ENCODE assay signal across 12 cellular contexts in genomic region chr9:93223241-93224180, GRCh38. TPM values are rescaled to one million over a fixed set of nuclear protein-coding genes. Genes with fewer than 3 reads are reported as not detected.
DNase-seq lines count a peak whose midpoint lies in the region; ATAC-seq, FAIRE-seq and TF ChIP-seq lines count a peak whose summit lies in the region.
"Had no signal": no experiment of that assay in that cellular context is flagged by ENCODE, and none has a peak within 500 bp of the region (broad histone marks: within the 10 kb centered on the region; RNA-seq: fewer than 3 reads in every experiment).

No MANE protein-coding gene starts in this region.

- H3K4me2 ChIP-seq in A549 (peak overlapping the region; percentile 75), OCI-LY7 (ENCODE audit: low read length) (no peak overlapping the region)
- H3K4me2 ChIP-seq: neural progenitor cell had no signal

- H3K36me3 ChIP-seq in kidney epithelial cell (ENCODE audit: control insufficient read depth, insufficient read depth, low read length) (no peaks in the 10 kb centered on the region), Peyer's patch (no peaks in the 10 kb centered on the region), OCI-LY7 (ENCODE audit: insufficient read depth, low read length) (no peaks in the 10 kb centered on the region)
- H3K36me3 ChIP-seq: neural progenitor cell, SJCRH30, upper lobe of left lung had no signal

- FAIRE-seq in A549 (lab: Jason Lieb, UNC): no peak

- no peaks in the 10 kb centered on the region for H3K27me3 ChIP-seq in kidney epithelial cell (ENCODE audit: control insufficient read depth, insufficient read depth, low read length)
- H3K27me3 ChIP-seq in Peyer's patch: no peaks in the 10 kb centered on the region
- H3K27me3 ChIP-seq: neural progenitor cell, SJCRH30, upper lobe of left lung had no signal

- no peak for TF ChIP-seq EP300 in A549 (IDR thresholded peaks at IDR 0.05)

- TF ChIP-seq RAD21 in A549 (conservative IDR thresholded peaks at IDR 0.05 in 1 of 2, IDR thresholded peaks at IDR 0.05 in 1 of 2): no peak; a peak in 1 of 5 replicates

- no peaks in the 10 kb centered on the region for H3K36me3 Mint-ChIP-seq in activated naive CD4-positive, alpha-beta T cell treated with anti-CD3 and anti-CD28 coated beads, Interleukin-2, amount 10 ng/mL, durations not matched to agents 7 days and 5 days

- WGBS in A549 (ENCODE audit: missing lambda C conversion rate): 39% methylated on average over 16 of the region's 16 CpGs

- H3K4me3 ChIP-seq in A549: no peak overlapping the region
- no peak overlapping the region for H3K4me3 ChIP-seq in kidney epithelial cell (ENCODE audit: low read depth, low read length)
- H3K4me3 ChIP-seq in Peyer's patch: no peak overlapping the region
- no peak overlapping the region for H3K4me3 ChIP-seq in OCI-LY7 (ENCODE audit: low read depth, low read length, poor library complexity, severe bottlenecking)
- H3K4me3 ChIP-seq: neural progenitor cell, SJCRH30, upper lobe of left lung had no signal

- TF ChIP-seq CTCF in A549 (IDR thresholded peaks at IDR 0.05) (no peak), kidney epithelial cell (IDR thresholded peaks at IDR 0.05; ENCODE audit: insufficient read depth, low read length, poor library complexity, severe bottlenecking) (no peak), Peyer's patch (IDR thresholded peaks at IDR 0.05) (peak in 1 of 6 experiments; percentile 20), OCI-LY7 (conservative IDR thresholded peaks at IDR 0.05; ENCODE audit: low read length) (no peak)

- H3K4me1 ChIP-seq in A549: peaks cover 24% of the 10 kb centered on the region
- H3K4me1 ChIP-seq in Peyer's patch: peaks cover 0 to 44% (median 0%) of the 10 kb centered on the region in 4 donors
- peaks cover 21% of the 10 kb centered on the region for H3K4me1 ChIP-seq in OCI-LY7 (ENCODE audit: insufficient read depth, low read length, poor library complexity, severe bottlenecking)
- H3K4me1 ChIP-seq: SJCRH30 had no signal

- ATAC-seq in A549 (peak; percentile 76 to 90), HG02571 (IDR thresholded peaks at IDR 0.05; ENCODE audit: unreplicated experiment) (no peak)

- CTCF ChIA-PET in A549 (lab: Yijun Ruan, JAX): interaction anchor here (0.6 to 0.9 kb wide), 3 partner anchors 15 to 337 kb away, joined by 3 to 4 read pairs (median 3); no protein-coding TSS in a partner anchor
- CTCF ChIA-PET in activated naive CD4-positive, alpha-beta T cell treated with anti-CD3 and anti-CD28 coated beads, Interleukin-2, amount 10 ng/mL, durations not matched to agents 7 days and 5 days (lab: Charles Lee): no interaction called here
- CTCF ChIA-PET in OCI-LY7 (lab: Charles Lee; ENCODE audit: unreplicated experiment): no interaction called here

- BruUV-seq in OCI-LY7 (replicated peaks; lab: Mats Ljungman, UMichigan): no TSS peak

- no peak overlapping the region for H2AFZ ChIP-seq in OCI-LY7 (ENCODE audit: low read length)
- H2AFZ ChIP-seq: neural progenitor cell had no signal

- H3K79me2 ChIP-seq in OCI-LY7 (ENCODE audit: insufficient read depth, low read depth, low read length): no peaks in the 10 kb centered on the region

- H3K27ac ChIP-seq in A549 (peak overlapping the region; percentile 56 to 82), Peyer's patch (peak overlapping the region in 2 of 4 donors; percentile 39 to 81), OCI-LY7 (ENCODE audit: low read depth, low read length, poor library complexity, severe bottlenecking) (no peak overlapping the region)
- H3K27ac ChIP-seq: neural progenitor cell, SJCRH30, upper lobe of left lung had no signal

- TF ChIP-seq POLR2A in A549 (IDR thresholded peaks at IDR 0.05; ENCODE audit: low read length): no peak
- TF ChIP-seq POLR2A in Peyer's patch (IDR thresholded peaks at IDR 0.05): no peak

- DNase-seq in A549 (ENCODE audit: low read depth in 1 of 2, low spot score in 1 of 2) (peak; percentile 56 to 65), HS-5 (ENCODE audit: low read depth) (peak; percentile 81), astrocyte of the hippocampus (ENCODE audit: low read depth, low spot score) (peak; percentile 94), kidney epithelial cell (ENCODE audit: low read depth) (peak; percentile 32), Peyer's patch (no peak), OCI-LY7 (ENCODE audit: low spot score) (no peak)
- no peak for DNase-seq in activated naive CD4-positive, alpha-beta T cell treated with anti-CD3 and anti-CD28 coated beads, Interleukin-2, amount 10 ng/mL, durations not matched to agents 7 days and 5 days
- DNase-seq: CD8-positive, alpha-beta memory T cell; upper lobe of left lung had no signal

- POLR2A ChIA-PET in A549 (lab: Yijun Ruan, JAX): no interaction called here
- POLR2A ChIA-PET in OCI-LY7 (lab: Charles Lee): no interaction called here

- H3K4me3 Mint-ChIP-seq in activated naive CD4-positive, alpha-beta T cell treated with anti-CD3 and anti-CD28 coated beads, Interleukin-2, amount 10 ng/mL, durations not matched to agents 7 days and 5 days: no peak overlapping the region
- H3K4me3 Mint-ChIP-seq: CD8-positive, alpha-beta memory T cell; neural progenitor cell had no signal

- H3K27ac Mint-ChIP-seq in activated naive CD4-positive, alpha-beta T cell treated with anti-CD3 and anti-CD28 coated beads, Interleukin-2, amount 10 ng/mL, durations not matched to agents 7 days and 5 days: no peak overlapping the region
- H3K27ac Mint-ChIP-seq: neural progenitor cell had no signal

- peaks cover 21% of the 10 kb centered on the region for H3K27me3 Mint-ChIP-seq in activated naive CD4-positive, alpha-beta T cell treated with anti-CD3 and anti-CD28 coated beads, Interleukin-2, amount 10 ng/mL, durations not matched to agents 7 days and 5 days

- no peaks in the 10 kb centered on the region for H4K20me1 ChIP-seq in OCI-LY7 (ENCODE audit: insufficient read depth, low read length)

- intact Hi-C loops in OCI-LY7 (cut with micrococcal nuclease; ENCODE audit: unreplicated experiment): no loop called here

- no peaks in the 10 kb centered on the region for H3K9me3 ChIP-seq in A549
- no peaks in the 10 kb centered on the region for H3K9me3 ChIP-seq in Peyer's patch
- no peaks in the 10 kb centered on the region for H3K9me3 ChIP-seq in OCI-LY7 (ENCODE audit: low read length)
- H3K9me3 ChIP-seq: SJCRH30, upper lobe of left lung had no signal

- H3K9me3 Mint-ChIP-seq in activated naive CD4-positive, alpha-beta T cell treated with anti-CD3 and anti-CD28 coated beads, Interleukin-2, amount 10 ng/mL, durations not matched to agents 7 days and 5 days: no peaks in the 10 kb centered on the region
- H3K9me3 Mint-ChIP-seq: CD8-positive, alpha-beta memory T cell had no signal

- H3K9me2 ChIP-seq in OCI-LY7 (ENCODE audit: insufficient read depth, low read length): no peaks in the 10 kb centered on the region

- H3K4me1 Mint-ChIP-seq in activated naive CD4-positive, alpha-beta T cell treated with anti-CD3 and anti-CD28 coated beads, Interleukin-2, amount 10 ng/mL, durations not matched to agents 7 days and 5 days: no peaks in the 10 kb centered on the region
- H3K4me1 Mint-ChIP-seq: CD8-positive, alpha-beta memory T cell had no signal

TF ChIP-seq in A549, 52 proteins besides CTCF, POLR2A, EP300 and RAD21:
- no peak for TF ChIP-seq MAZ (IDR thresholded peaks at IDR 0.05; ENCODE audit: borderline replicate concordance, low read depth, low read length)
- TF ChIP-seq FOSL2 (IDR thresholded peaks at IDR 0.05): no peak
- no peak for TF ChIP-seq FOSL2 (CRISPR knock-in tag; IDR thresholded peaks at IDR 0.05)
- 0 out of 2 replicates have a peak, but pooled peaks have one; percentile 17 for TF ChIP-seq GATA3 (IDR thresholded peaks at IDR 0.05; ENCODE audit: borderline replicate concordance)
- peak; percentile 35; the same call in 1 of the 2 replicates for TF ChIP-seq MAX (IDR thresholded peaks at IDR 0.05)

RNA-seq across cellular contexts. Expression of gene WNK2, which starts 39.6 kb away (rescaled TPM):
- polyA plus RNA-seq in A549 (2011; rRNA removed) (2.1 and 2.6 TPM in 2 replicates), A549 (2017; fragmentation: RNase III; extraction: RNeasy Plus Mini Kit Qiagen cat#74134 plus additional on column Dnase treatment) (6.7 to 7.1 TPM (median 7.1 TPM) in 3 replicates)
- polyA plus RNA-seq in A549 (2012; cell fraction: cytosol; rRNA removed): 6.6 and 7.5 TPM in 2 replicates
- polyA plus RNA-seq in A549 (2012; cell fraction: nucleus; rRNA removed): 24.3 and 32.3 TPM in 2 replicates
- polyA minus RNA-seq in A549 (2011; rRNA and poly(A)+ RNA removed): 3.1 and 3.5 TPM in 2 replicates
- total RNA-seq in kidney epithelial cell (9.7 and 17.1 TPM in 2 replicates), Peyer's patch (100 to 1,000 TPM; 155 to 577 (median 259) TPM), OCI-LY7 (2022) (176 and 194 TPM in 2 replicates)
- 118 and 142 TPM in 2 replicates for total RNA-seq in OCI-LY7 (2014; rRNA removed; shearing (Covaris generic))
- total RNA-seq: SJCRH30 had no signal
- polyA plus RNA-seq: CD8-positive, alpha-beta memory T cell had no signal

Comparison
In these comparisons a context has a peak if more than half of its experiments do, and no peak if none do; other contexts are left out.
1. DNase-seq: peak in A549 (2 of 2), HS-5 (single experiment), astrocyte of the hippocampus (single experiment) and kidney epithelial cell (single experiment); none in activated naive CD4-positive, alpha-beta T cell treated with anti-CD3 and anti-CD28 coated beads, Interleukin-2, amount 10 ng/mL, durations not matched to agents 7 days and 5 days (single experiment), Peyer's patch (0 of 3) and OCI-LY7 (single experiment).